8 cellular contexts compared by ENCODE assay signal in genomic region chr22:44702479-44703219, GRCh38. TPM values are rescaled to one million over a fixed set of nuclear protein-coding genes. Genes with fewer than 3 reads are reported as not detected.
DNase-seq lines count a peak whose midpoint lies in the region; ATAC-seq and TF ChIP-seq lines count a peak whose summit lies in the region.

No MANE protein-coding gene starts in this region.

- H3K9me3 Mint-ChIP-seq in T-helper 2 cell treated with Interferon-gamma antibody and Interleukin-4, amounts not matched to agents 5 μg/mL and 100 μg/mL, for 36 hours = no peaks in the 10 kb centered on the region
- H3K9me3 Mint-ChIP-seq in endodermal cell = no peaks in the 10 kb centered on the region
- H3K9me3 Mint-ChIP-seq in nephron = no peaks in the 10 kb centered on the region

- no peak overlapping the region for H3K27ac Mint-ChIP-seq in T-helper 2 cell treated with Interferon-gamma antibody and Interleukin-4, amounts not matched to agents 5 μg/mL and 100 μg/mL, for 36 hours
- H3K27ac Mint-ChIP-seq in endodermal cell (peak overlapping the region; percentile 13), nephron (peak overlapping the region; percentile 93 to 98 (median 96))

- H3K4me1 ChIP-seq in endodermal cell (ENCODE audit: control insufficient read depth, insufficient read depth, low read length) = peaks cover 16% of the 10 kb centered on the region

- H3K27me3 ChIP-seq in endodermal cell (ENCODE audit: control insufficient read depth, insufficient read depth, low read length, poor library complexity, severe bottlenecking) = peaks cover 21% of the 10 kb centered on the region

- peaks cover 4% of the 10 kb centered on the region for H3K36me3 ChIP-seq in endodermal cell (ENCODE audit: control insufficient read depth, insufficient read depth, low read length)

- TF ChIP-seq CTCF in endodermal cell (conservative IDR thresholded peaks at IDR 0.05) (no peak), nephron (IDR thresholded peaks at IDR 0.05; ENCODE audit: unreplicated experiment in 3 of 3) (peak in 1 of 3 experiments; percentile 18)

- peak; percentile 15 for ATAC-seq in HG02973 (IDR thresholded peaks at IDR 0.05; ENCODE audit: unreplicated experiment)
- no peak for ATAC-seq in GM19395 (IDR thresholded peaks at IDR 0.05; ENCODE audit: unreplicated experiment)

- DNase-seq in NCI-H1417 (lab: John Stamatoyannopoulos, UW) (peak in 2 of 3 experiments; percentile 47 to 59), NCI-H1417 treated with DMSO at 0.1 percent for 48 hours (lab: John Stamatoyannopoulos, UW) (no peak), endodermal cell (peak; percentile 83), globus pallidus (ENCODE audit: low spot score) (no peak)
- DNase-seq in T-helper 2 cell treated with Interferon-gamma antibody and Interleukin-4, amounts not matched to agents 5 μg/mL and 100 μg/mL, for 36 hours (ENCODE audit: low spot score) = no peak

- H3K9ac ChIP-seq in endodermal cell (ENCODE audit: extremely low read depth, low read length, poor library complexity, severe bottlenecking) = peak overlapping the region; percentile 70

- peaks cover 3% of the 10 kb centered on the region for H3K4me1 Mint-ChIP-seq in T-helper 2 cell treated with Interferon-gamma antibody and Interleukin-4, amounts not matched to agents 5 μg/mL and 100 μg/mL, for 36 hours (ENCODE audit: low read depth)
- H3K4me1 Mint-ChIP-seq in endodermal cell = peaks cover 24% of the 10 kb centered on the region
- H3K4me1 Mint-ChIP-seq in nephron = peaks cover 46% of the 10 kb centered on the region

- peak overlapping the region; percentile 61 for H3K4me3 Mint-ChIP-seq in T-helper 2 cell treated with Interferon-gamma antibody and Interleukin-4, amounts not matched to agents 5 μg/mL and 100 μg/mL, for 36 hours
- H3K4me3 Mint-ChIP-seq in endodermal cell (peak overlapping the region; percentile 70), nephron (peak overlapping the region; percentile 90 to 98 (median 96))

- H3K27ac ChIP-seq in endodermal cell (ENCODE audit: low read depth, low read length) = no peak overlapping the region

- 1 to 3% methylated on average over 26 to 61 of the region's 61 CpGs for WGBS in endodermal cell (ENCODE audit: insufficient coverage in 1 of 2, insufficient read length in 1 of 2), 2 experiments

- no peaks in the 10 kb centered on the region for H3K36me3 Mint-ChIP-seq in T-helper 2 cell treated with Interferon-gamma antibody and Interleukin-4, amounts not matched to agents 5 μg/mL and 100 μg/mL, for 36 hours (ENCODE audit: low read depth)
- H3K36me3 Mint-ChIP-seq in endodermal cell (ENCODE audit: low read depth) (peaks cover 4% of the 10 kb centered on the region), nephron (ENCODE audit: low read depth) (peaks cover 4% of the 10 kb centered on the region)

- H3K4me3 ChIP-seq in endodermal cell (ENCODE audit: low read length) = peak overlapping the region; percentile 77

- H3K9me3 ChIP-seq in endodermal cell (ENCODE audit: control insufficient read depth, low read length) = no peaks in the 10 kb centered on the region

- peaks cover 8% of the 10 kb centered on the region for H3K27me3 Mint-ChIP-seq in T-helper 2 cell treated with Interferon-gamma antibody and Interleukin-4, amounts not matched to agents 5 μg/mL and 100 μg/mL, for 36 hours (ENCODE audit: low read depth)
- peaks cover 33% of the 10 kb centered on the region for H3K27me3 Mint-ChIP-seq in endodermal cell (ENCODE audit: insufficient read depth)
- H3K27me3 Mint-ChIP-seq in nephron (ENCODE audit: low read depth) = peaks cover 5% of the 10 kb centered on the region

RNA-seq across cellular contexts. Expression of gene PRR5, which starts 0.6 kb away (rescaled TPM):
- total RNA-seq in endodermal cell = 10 to 100 TPM; 32.0 to 37.2 TPM
- 13.0 TPM for polyA plus RNA-seq in endodermal cell (2013, experiment 1 of 2)
- polyA plus RNA-seq in endodermal cell (2013, experiment 2 of 2) = 12.3 TPM

RNA-seq across cellular contexts. Expression of gene ARHGAP8, which starts 49.7 kb away (rescaled TPM):
- total RNA-seq in endodermal cell = 10 to 100 TPM; 45.2 to 51.3 TPM
- 9.3 TPM for polyA plus RNA-seq in endodermal cell (2013, experiment 1 of 2)
- 4.3 TPM for polyA plus RNA-seq in endodermal cell (2013, experiment 2 of 2)

Comparison
In these comparisons a context has a peak if more than half of its experiments do, and no peak if none do; other contexts are left out.
1. DNase-seq: peak in NCI-H1417 (2 of 3) and endodermal cell (single experiment); none in NCI-H1417 treated with DMSO at 0.1 percent for 48 hours (single experiment), T-helper 2 cell treated with Interferon-gamma antibody and Interleukin-4, amounts not matched to agents 5 μg/mL and 100 μg/mL, for 36 hours (single experiment) and globus pallidus (single experiment).
2. Peak in every context shown above with its lines, with median percentiles within 50 percentile points of each other: H3K4me3 Mint-ChIP-seq.